Comparison of ENCODE assay signal across 8 cellular contexts in the genomic region with DNA sequence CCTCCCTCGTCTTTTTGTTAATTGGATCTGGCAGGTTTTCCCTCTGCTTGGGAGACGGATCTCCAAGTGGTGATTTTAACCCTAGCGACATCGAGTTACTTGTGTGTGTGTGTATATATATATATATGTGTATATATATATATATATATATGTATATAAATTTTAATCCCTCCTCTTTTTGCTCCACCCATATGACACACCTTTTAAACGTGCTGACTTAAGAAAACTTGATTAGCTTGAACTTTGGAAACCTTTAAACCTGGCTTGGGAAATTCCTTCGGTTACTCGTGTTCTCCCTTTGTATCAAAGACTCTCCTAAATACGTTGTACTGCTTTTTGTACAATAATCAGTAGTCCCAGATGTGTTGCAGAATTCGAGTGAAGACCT. TPM values are rescaled to one million over a fixed set of nuclear protein-coding genes. Genes with fewer than 3 reads are reported as not detected.
A peak's percentile ranks its signal among the peaks of the same experiment; 100 is the strongest.
DNase-seq lines count a peak whose midpoint lies in the region; ATAC-seq and TF ChIP-seq lines count a peak whose summit lies in the region.

No MANE protein-coding gene starts in this region.

- DNase-seq in HAP-1 (ENCODE audit: low spot score in 2 of 2) (no peak), SW480 (ENCODE audit: low spot score) (peak; percentile 32), iPS DF 6.9 (ENCODE audit: low read depth, low spot score) (no peak), spleen (no peak), DMS153 treated with DMSO at 0.1 percent for 48 hours (lab: John Stamatoyannopoulos, UW; ENCODE audit: unreplicated experiment) (no peak), GM13977 (ENCODE audit: low spot score) (no peak)
- no peak for DNase-seq in activated CD4-positive, CD25-positive, alpha-beta regulatory T cell treated with anti-CD3 and anti-CD28 coated beads, Interleukin-2, amount 50 U/mL, for 72 hours

- no peaks in the 10 kb centered on the region for H3K36me3 ChIP-seq in HAP-1 (replicated peaks)
- H3K36me3 ChIP-seq in iPS DF 6.9 (ENCODE audit: control insufficient read depth, insufficient read depth, low read length), result no peaks in the 10 kb centered on the region; the same call in 1 of the 2 replicates
- H3K36me3 ChIP-seq in spleen, result no peaks in the 10 kb centered on the region

- intact Hi-C loops in spleen (cut with DNase I; ENCODE audit: low total_unique reads), result no loop called here

- no peaks in the 10 kb centered on the region for H3K9me3 ChIP-seq in HAP-1
- H3K9me3 ChIP-seq in iPS DF 6.9 (ENCODE audit: control insufficient read depth, insufficient read depth, low read length), result no peaks in the 10 kb centered on the region
- no peaks in the 10 kb centered on the region for H3K9me3 ChIP-seq in spleen

- no peak for ATAC-seq in GM21447 (IDR thresholded peaks at IDR 0.05; ENCODE audit: unreplicated experiment)

- H3K27me3 ChIP-seq in HAP-1 (ENCODE audit: low read depth) (no peaks in the 10 kb centered on the region), iPS DF 6.9 (ENCODE audit: control insufficient read depth, insufficient read depth, low read length) (no peaks in the 10 kb centered on the region), spleen (replicated peaks in 1 of 7) (no peaks in the 10 kb centered on the region)

- in situ Hi-C loops in HAP-1 (cut with MboI; ENCODE audit: low sequenced_read_pairs) (no loop called here), GM13977 (cut with MboI; ENCODE audit: low pct_unique_long_range_greater_than_20kb, low sequenced_read_pairs, unreplicated experiment) (no loop called here)

- no peak for TF ChIP-seq CTCF in spleen (IDR thresholded peaks at IDR 0.05 in 8 of 11, conservative IDR thresholded peaks at IDR 0.05 in 3 of 11)
- TF ChIP-seq CTCF in GM13977 (IDR thresholded peaks at IDR 0.05; ENCODE audit: extremely low read depth, insufficient read depth, missing control alignments), result no peak

- no peak overlapping the region for H3K27ac ChIP-seq in iPS DF 6.9 (ENCODE audit: low read length)
- H3K27ac ChIP-seq in spleen, result peak overlapping the region in 7 of 8 donors; percentile 94 to 98 (median 96)

- TF ChIP-seq POLR2A in spleen (IDR thresholded peaks at IDR 0.05), result no peak

- WGBS in iPS DF 6.9 (ENCODE audit: insufficient coverage, insufficient read length), result no CpG with 5 or more reads among the region's 9 CpGs
- WGBS in spleen, 5 donors, result 9 to 12% (median 10%) methylated on average over 9 of the region's 9 CpGs

- H3K4me3 ChIP-seq in HAP-1, result peak overlapping the region; percentile 84
- H3K4me3 ChIP-seq in iPS DF 6.9 (ENCODE audit: low read length), result peak overlapping the region; percentile 64; the same call in 1 of the 2 replicates
- peak overlapping the region; percentile 65 to 90 (median 78) for H3K4me3 ChIP-seq in spleen

- H3K4me1 ChIP-seq in HAP-1 (peaks cover 19% of the 10 kb centered on the region), iPS DF 6.9 (ENCODE audit: control insufficient read depth, insufficient read depth, low read length) (no peaks in the 10 kb centered on the region; the same call in none of the 2 replicates), spleen (peaks cover 33 to 78% (median 65%) of the 10 kb centered on the region in 6 donors)

RNA-seq across cellular contexts. Expression of gene RNF11, which starts 1.2 kb away (rescaled TPM):
- total RNA-seq in spleen, result 100 to 1,000 TPM in 1 of 7 donors, 10 to 100 TPM in 6; 64.1 to 111 (median 85.7) TPM
- polyA plus RNA-seq in spleen, result 10 to 100 TPM; 21.4 to 43.8 (median 28.6) TPM
